Comparison of ENCODE assay signal across 1 cellular context in genomic region chr1:206923961-206924548, GRCh38.
TF ChIP-seq lines count a peak whose summit lies in the region.

No MANE protein-coding gene starts in this region.

TF ChIP-seq in K562, 482 proteins besides CTCF, POLR2A, EP300 and RAD21 (continued from another document):
- TF ChIP-seq L3MBTL2 (IDR thresholded peaks at IDR 0.05) (no peak), ZFP30 (CRISPR knock-in tag; IDR thresholded peaks at IDR 0.05; ENCODE audit: borderline replicate concordance) (no peak), ILF3 (IDR thresholded peaks at IDR 0.05; ENCODE audit: borderline replicate concordance) (no peak), HBP1 (CRISPR knock-in tag; IDR thresholded peaks at IDR 0.05) (peak; percentile 4; the same call in 1 of the 2 replicates), E2F8 (IDR thresholded peaks at IDR 0.05; ENCODE audit: low read depth, partially characterized antibody) (no peak)
